Comparison of ENCODE assay signal across 17 cellular contexts in the genomic region with DNA sequence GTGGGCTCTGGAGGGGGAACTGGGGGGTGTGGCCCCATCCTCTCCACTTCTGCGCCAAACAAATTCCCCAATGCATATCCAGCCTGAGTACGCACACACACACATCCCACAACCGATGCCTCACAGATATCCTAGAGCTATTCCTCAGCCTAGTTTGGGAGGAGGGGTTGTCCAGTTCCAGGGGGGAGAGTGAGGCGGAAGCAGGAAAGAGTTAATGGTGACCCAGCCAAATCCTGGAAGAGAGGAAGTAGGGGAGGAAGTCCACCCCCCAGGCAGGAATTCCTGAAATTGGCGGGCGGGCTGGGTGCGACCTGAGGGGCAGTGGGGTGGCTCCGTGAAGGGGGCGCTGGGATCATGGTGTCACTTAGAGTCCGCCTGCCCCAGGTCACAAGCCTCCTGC. TPM values are rescaled to one million over a fixed set of nuclear protein-coding genes. Genes with fewer than 3 reads are reported as not detected.
DNase-seq lines count a peak whose midpoint lies in the region; ATAC-seq, FAIRE-seq and TF ChIP-seq lines count a peak whose summit lies in the region.
"Had no signal": no experiment of that assay in that cellular context is flagged by ENCODE, and none has a peak within 500 bp of the region (broad histone marks: within the 10 kb centered on the region; RNA-seq: fewer than 3 reads in every experiment).

No MANE protein-coding gene starts in this region.

- no peak overlapping the region for H3K4me3 Mint-ChIP-seq in astrocyte (ENCODE audit: unreplicated experiment)
- no peak overlapping the region for H3K4me3 Mint-ChIP-seq in CD8-positive, alpha-beta T cell
- H3K4me3 Mint-ChIP-seq: activated naive CD4-positive, alpha-beta T cell treated with anti-CD3 and anti-CD28 coated beads for 36 hours had no signal

- no peak for FAIRE-seq in astrocyte (lab: Jason Lieb, UNC)
- FAIRE-seq: G401.6 had no signal

- H3K27ac ChIP-seq in astrocyte (ENCODE audit: low read depth, low read length) (no peak overlapping the region), right atrium auricular region (peak overlapping the region; percentile 68 to 82), skin epidermis (peak overlapping the region in 5 of 21 experiments; percentile 17 to 52 (median 40))
- no peak overlapping the region for H3K27ac ChIP-seq in CD8-positive, alpha-beta T cell (ENCODE audit: low read depth, low read length)
- H3K27ac ChIP-seq: BLaER1, HL-60 had no signal

- peak overlapping the region; percentile 25 for H3K4me2 ChIP-seq in astrocyte (ENCODE audit: low read length)
- H3K4me2 ChIP-seq: BLaER1 had no signal

- CTCF ChIA-PET in CD8-positive, alpha-beta T cell (lab: Charles Lee), result interaction anchor here (1.6 kb wide), 1 partner anchor 42 kb away, joined by 9 read pairs; no protein-coding TSS in a partner anchor

- no peak overlapping the region for H2AFZ ChIP-seq in astrocyte (ENCODE audit: low read depth, low read length)

- H3K4me3 ChIP-seq in astrocyte (ENCODE audit: insufficient read depth, low read depth, low read length), result no peak overlapping the region
- peak overlapping the region; percentile 47 to 63 for H3K4me3 ChIP-seq in right atrium auricular region
- H3K4me3 ChIP-seq in skin epidermis, result peak overlapping the region; percentile 5 to 35 (median 22)
- no peak overlapping the region for H3K4me3 ChIP-seq in CD8-positive, alpha-beta T cell (ENCODE audit: low read depth, low read length)
- H3K4me3 ChIP-seq: BLaER1 had no signal

- POLR2A ChIA-PET in CD8-positive, alpha-beta T cell (lab: Charles Lee), result no interaction called here

- H3K4me1 Mint-ChIP-seq in astrocyte (ENCODE audit: low read depth, unreplicated experiment), result peaks cover 5% of the 10 kb centered on the region
- H3K4me1 Mint-ChIP-seq in CD8-positive, alpha-beta T cell (ENCODE audit: low read depth), result peaks cover 28% of the 10 kb centered on the region

- peaks cover 8% of the 10 kb centered on the region; the same call in 1 of the 2 replicates for H3K4me1 ChIP-seq in ES-I3 (ENCODE audit: insufficient read depth, low read length)
- peaks cover 2% of the 10 kb centered on the region for H3K4me1 ChIP-seq in astrocyte (ENCODE audit: insufficient read depth, low read length)
- peaks cover 0 to 47% of the 10 kb centered on the region in 2 donors for H3K4me1 ChIP-seq in right atrium auricular region
- peaks cover 16% of the 10 kb centered on the region for H3K4me1 ChIP-seq in CD8-positive, alpha-beta T cell (ENCODE audit: insufficient read depth, low read length)

- DNase-seq in astrocyte (ENCODE audit: low read depth) (no peak), right atrium auricular region (ENCODE audit: low spot score) (no peak), NCI-H345 treated with DMSO at 0.1 percent for 48 hours (lab: John Stamatoyannopoulos, UW; ENCODE audit: unreplicated experiment) (no peak), kidney glomerular epithelial cell (lab: John Stamatoyannopoulos, UW) (no peak)
- no peak for DNase-seq in CD8-positive, alpha-beta T cell
- no peak for DNase-seq in effector CD8-positive, alpha-beta T cell (lab: John Stamatoyannopoulos, UW)
- DNase-seq: activated naive CD4-positive, alpha-beta T cell treated with anti-CD3 and anti-CD28 coated beads for 36 hours; midbrain; NCI-H446 treated with DMSO at 0.1 percent for 48 hours; T-helper 9 cell had no signal

- H3K27me3 Mint-ChIP-seq in astrocyte (ENCODE audit: low read depth, unreplicated experiment), result peaks cover 38% of the 10 kb centered on the region
- peaks cover 61% of the 10 kb centered on the region for H3K27me3 Mint-ChIP-seq in CD8-positive, alpha-beta T cell (ENCODE audit: low read depth)

- H3K27ac Mint-ChIP-seq in astrocyte (ENCODE audit: unreplicated experiment), result no peak overlapping the region
- no peak overlapping the region for H3K27ac Mint-ChIP-seq in CD8-positive, alpha-beta T cell
- H3K27ac Mint-ChIP-seq: activated naive CD4-positive, alpha-beta T cell treated with anti-CD3 and anti-CD28 coated beads for 36 hours had no signal

- H3K9me3 Mint-ChIP-seq in astrocyte (ENCODE audit: unreplicated experiment), result no peaks in the 10 kb centered on the region
- H3K9me3 Mint-ChIP-seq in CD8-positive, alpha-beta T cell, result no peaks in the 10 kb centered on the region
- H3K9me3 Mint-ChIP-seq: activated naive CD4-positive, alpha-beta T cell treated with anti-CD3 and anti-CD28 coated beads for 36 hours had no signal

- TF ChIP-seq CTCF in astrocyte (IDR thresholded peaks at IDR 0.05; ENCODE audit: insufficient read depth, low read depth, low read length) (no peak), right atrium auricular region (IDR thresholded peaks at IDR 0.05) (no peak)
- TF ChIP-seq CTCF in CD8-positive, alpha-beta T cell (IDR thresholded peaks at IDR 0.05), result no peak

- intact Hi-C loops in CD8-positive, alpha-beta T cell (cut with DNase I, micrococcal nuclease), result no loop called here

- H3K36me3 Mint-ChIP-seq in astrocyte (ENCODE audit: low read depth, unreplicated experiment), result no peaks in the 10 kb centered on the region
- H3K36me3 Mint-ChIP-seq in CD8-positive, alpha-beta T cell, result no peaks in the 10 kb centered on the region

- no peak for ATAC-seq in CD8-positive, alpha-beta T cell

- H4K20me1 ChIP-seq in astrocyte (ENCODE audit: insufficient read depth, low read length), result peaks cover 5% of the 10 kb centered on the region
- H4K20me1 ChIP-seq: BLaER1 had no signal

- H3K27me3 ChIP-seq in astrocyte (ENCODE audit: insufficient read depth, low read length) (peaks cover 48% of the 10 kb centered on the region), right atrium auricular region (peaks cover 6 to 19% of the 10 kb centered on the region in 2 donors)
- peaks cover 53% of the 10 kb centered on the region for H3K27me3 ChIP-seq in CD8-positive, alpha-beta T cell (ENCODE audit: insufficient read depth, low read length)

- peak overlapping the region; percentile 37; the same call in 1 of the 2 replicates for H3K9ac ChIP-seq in ES-I3 (ENCODE audit: low read depth, low read length)
- no peak overlapping the region for H3K9ac ChIP-seq in astrocyte (ENCODE audit: low read length)
- H3K9ac ChIP-seq: BLaER1 had no signal

- H3K9me3 ChIP-seq in ES-I3 (ENCODE audit: control insufficient read depth, insufficient read depth, low read length) (no peaks in the 10 kb centered on the region), astrocyte (ENCODE audit: insufficient read depth, low read depth, low read length) (no peaks in the 10 kb centered on the region), right atrium auricular region (no peaks in the 10 kb centered on the region)
- no peaks in the 10 kb centered on the region for H3K9me3 ChIP-seq in CD8-positive, alpha-beta T cell (ENCODE audit: low read length)
- H3K9me3 ChIP-seq: BLaER1 had no signal

- H3K36me3 ChIP-seq in ES-I3 (ENCODE audit: insufficient read depth, low read length) (no peaks in the 10 kb centered on the region), astrocyte (ENCODE audit: insufficient read depth, low read length) (no peaks in the 10 kb centered on the region), right atrium auricular region (no peaks in the 10 kb centered on the region)
- no peaks in the 10 kb centered on the region for H3K36me3 ChIP-seq in CD8-positive, alpha-beta T cell (ENCODE audit: insufficient read depth, low read length)
- H3K36me3 ChIP-seq: BLaER1 had no signal

- H3K79me2 ChIP-seq in astrocyte (ENCODE audit: insufficient read depth, low read length), result no peaks in the 10 kb centered on the region

RNA-seq across cellular contexts. Expression of a gene that starts 0.9 kb away (rescaled TPM):
- 0.14 and 0.30 TPM in 2 replicates for total RNA-seq in astrocyte
- total RNA-seq in right atrium auricular region, result 10 to 100 TPM in 1 of 2 donors, 1 to 10 TPM in 1; 6.2 to 12.1 TPM
- total RNA-seq in CD8-positive, alpha-beta T cell, result not detected
- total RNA-seq: activated CD8-positive, alpha-beta memory T cell treated with anti-CD3 and anti-CD28 coated beads for 36 hours; activated naive CD4-positive, alpha-beta T cell treated with anti-CD3 and anti-CD28 coated beads for 36 hours; renal cortical epithelial cell had no signal

RNA-seq across cellular contexts. Expression of a gene that starts 16.5 kb away (rescaled TPM):
- total RNA-seq in astrocyte, result 12.4 and 12.8 TPM in 2 replicates
- 10 to 100 TPM; 15.8 to 33.5 TPM for total RNA-seq in right atrium auricular region
- total RNA-seq in CD8-positive, alpha-beta T cell, result 1 to 10 TPM; 5.6 to 5.7 TPM

RNA-seq across cellular contexts. Expression of a gene that starts 38.1 kb away (rescaled TPM):
- 24.6 and 27.8 TPM in 2 replicates for total RNA-seq in astrocyte
- 10 to 100 TPM; 18.7 to 22.5 TPM for total RNA-seq in right atrium auricular region
- total RNA-seq in CD8-positive, alpha-beta T cell, result 10 to 100 TPM; 24.0 to 26.5 TPM

Comparison
In these comparisons a context has a peak if more than half of its experiments do, and no peak if none do; other contexts are left out.
1. H3K27ac ChIP-seq: peak in right atrium auricular region (2 of 2); none in astrocyte (single experiment) and CD8-positive, alpha-beta T cell (single experiment).
2. H3K4me3 ChIP-seq: peak in right atrium auricular region (2 of 2) and skin epidermis (7 of 7); none in astrocyte (single experiment) and CD8-positive, alpha-beta T cell (single experiment).